In the genomic region with DNA sequence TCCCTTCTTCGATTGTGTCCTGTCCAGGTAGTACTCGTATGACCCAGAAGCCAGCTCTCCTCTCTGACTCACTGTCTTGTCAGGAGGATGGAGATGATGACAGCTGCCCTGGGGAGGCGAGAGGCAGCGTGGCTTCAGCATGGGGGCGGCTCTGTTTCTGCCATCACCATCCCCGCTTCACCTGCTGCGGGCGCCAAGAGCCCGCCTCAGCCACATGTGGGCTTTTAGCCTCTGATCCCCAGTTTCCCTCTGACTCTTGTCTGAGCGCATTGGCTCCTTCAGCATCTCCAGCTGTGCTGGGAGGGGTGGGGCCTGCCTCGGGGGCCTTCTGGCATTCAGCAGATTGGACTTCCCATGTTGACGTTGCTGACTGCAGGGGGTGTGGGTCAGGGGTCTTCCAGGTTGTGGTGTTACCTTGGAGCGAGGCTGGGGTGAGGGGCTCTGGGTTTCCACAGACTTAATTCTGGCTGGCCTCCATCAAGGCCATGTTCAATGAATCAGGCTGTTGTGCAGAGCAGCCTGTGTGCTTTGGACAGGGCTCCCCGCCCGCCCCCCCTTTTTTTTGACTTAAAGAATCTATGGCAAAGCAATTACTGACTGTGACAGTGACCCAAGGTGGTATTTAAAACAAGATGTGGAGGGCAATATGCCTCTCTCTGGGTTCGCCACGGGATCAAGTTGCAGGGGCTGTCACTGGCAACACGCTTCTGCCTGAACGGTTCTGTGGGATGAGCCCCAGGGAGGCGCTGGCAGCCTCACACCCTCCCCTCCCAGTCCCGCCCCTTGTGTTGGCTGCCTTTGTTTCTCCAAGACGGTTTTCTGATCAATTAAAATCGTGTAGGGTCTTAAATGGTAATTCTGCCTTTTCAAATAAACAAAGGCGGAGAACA, we compare ENCODE assay signal across 9 cellular contexts.
DNase-seq lines count a peak whose midpoint lies in the region; ATAC-seq and TF ChIP-seq lines count a peak whose summit lies in the region.
"Had no signal": no experiment of that assay in that cellular context is flagged by ENCODE, and none has a peak within 500 bp of the region (broad histone marks: within the 10 kb centered on the region; RNA-seq: fewer than 3 reads in every experiment).

No MANE protein-coding gene starts in this region.

- peaks cover 53% of the 10 kb centered on the region for H3K36me3 ChIP-seq in BLaER1
- no peaks in the 10 kb centered on the region for H3K36me3 ChIP-seq in HUES6 (ENCODE audit: control insufficient read depth, insufficient read depth, low read length)
- H3K36me3 ChIP-seq in psoas muscle (ENCODE audit: insufficient read depth in 1 of 2, low read depth in 1 of 2) = no peaks in the 10 kb centered on the region
- H3K36me3 ChIP-seq: uterus had no signal

- H3K4me2 ChIP-seq in BLaER1 = peak overlapping the region; percentile 94

- TF ChIP-seq CTCF in psoas muscle (IDR thresholded peaks at IDR 0.05) (no peak), omental fat pad (IDR thresholded peaks at IDR 0.05) (no peak)

- H3K4me1 ChIP-seq in BLaER1 (peaks cover 100% of the 10 kb centered on the region), HUES6 (ENCODE audit: control insufficient read depth, insufficient read depth, low read length) (peaks cover 40% of the 10 kb centered on the region), psoas muscle (peaks cover 39% of the 10 kb centered on the region)

- 53 to 77% (median 56%) methylated on average over 24 of the region's 24 CpGs for WGBS in psoas muscle, 3 donors

- peak overlapping the region; percentile 66 for H3K27ac ChIP-seq in BLaER1
- H3K27ac ChIP-seq in HUES6 (ENCODE audit: low read depth, low read length) = peak overlapping the region; percentile 61; the same call in 1 of the 2 replicates
- no peak overlapping the region for H3K27ac ChIP-seq in psoas muscle

- peak overlapping the region; percentile 49 for H3K9ac ChIP-seq in BLaER1
- H3K9ac ChIP-seq in HUES6 (ENCODE audit: low read length) = peak overlapping the region; percentile 58

- H3K9me3 Mint-ChIP-seq in activated naive CD8-positive, alpha-beta T cell treated with anti-CD3 and anti-CD28 coated beads, Interleukin-2, amount 10 ng/mL, durations not matched to agents 7 days and 5 days = no peaks in the 10 kb centered on the region

- POLR2A ChIA-PET in activated naive CD8-positive, alpha-beta T cell treated with anti-CD3 and anti-CD28 coated beads, Interleukin-2, amount 10 ng/mL, durations not matched to agents 7 days and 5 days (lab: Charles Lee) = interaction anchor here (0.6 kb wide), 1 partner anchor 71 kb away, joined by 3 read pairs; no protein-coding TSS in a partner anchor

- H3K27ac Mint-ChIP-seq in activated naive CD8-positive, alpha-beta T cell treated with anti-CD3 and anti-CD28 coated beads, Interleukin-2, amount 10 ng/mL, durations not matched to agents 7 days and 5 days = no peak overlapping the region

- H3K9me3 ChIP-seq in BLaER1 (no peaks in the 10 kb centered on the region), HUES6 (ENCODE audit: control insufficient read depth, insufficient read depth, low read depth, low read length) (no peaks in the 10 kb centered on the region), psoas muscle (no peaks in the 10 kb centered on the region)
- H3K9me3 ChIP-seq: uterus had no signal

- ATAC-seq in activated naive CD8-positive, alpha-beta T cell treated with anti-CD3 and anti-CD28 coated beads, Interleukin-2, amount 10 ng/mL, durations not matched to agents 7 days and 5 days (ENCODE audit: low read depth) = peak; percentile 38
- ATAC-seq in psoas muscle = peak; percentile 42 to 71 (median 54)
- ATAC-seq in omental fat pad (ENCODE audit: low FRiP score) = no peak
- no peak for ATAC-seq in GM19023 (IDR thresholded peaks at IDR 0.05; ENCODE audit: unreplicated experiment)

- H3K27me3 ChIP-seq in BLaER1 (no peaks in the 10 kb centered on the region), HUES6 (ENCODE audit: control insufficient read depth, insufficient read depth, low read length) (peaks cover 44% of the 10 kb centered on the region; the same call in 1 of the 2 replicates), psoas muscle (ENCODE audit: insufficient read depth in 3 of 3, low read length in 2 of 3) (no peaks in the 10 kb centered on the region)
- H3K27me3 ChIP-seq: uterus had no signal

- intact Hi-C loops in psoas muscle (cut with DNase I) = loop anchor here in 1 of 2 donors (5.0 kb wide), 1 partner anchor 225 kb away; no protein-coding TSS in a partner anchor

- H3K4me3 ChIP-seq in BLaER1 (0 out of 2 replicates have a peak overlapping the region, but pooled peaks have one; percentile 3), HUES6 (ENCODE audit: low read depth, low read length) (peak overlapping the region; percentile 41), psoas muscle (peak overlapping the region; percentile 40)

- no peaks in the 10 kb centered on the region for H3K27me3 Mint-ChIP-seq in activated naive CD8-positive, alpha-beta T cell treated with anti-CD3 and anti-CD28 coated beads, Interleukin-2, amount 10 ng/mL, durations not matched to agents 7 days and 5 days

- peaks cover 27% of the 10 kb centered on the region for H3K4me1 Mint-ChIP-seq in activated naive CD8-positive, alpha-beta T cell treated with anti-CD3 and anti-CD28 coated beads, Interleukin-2, amount 10 ng/mL, durations not matched to agents 7 days and 5 days

- no peak for DNase-seq in activated naive CD8-positive, alpha-beta T cell treated with anti-CD3 and anti-CD28 coated beads, Interleukin-2, amount 10 ng/mL, durations not matched to agents 7 days and 5 days
- DNase-seq in psoas muscle (peak in 1 of 2 donors; percentile 57), NOMO-1 treated with DMSO at 0.1 percent for 48 hours (lab: John Stamatoyannopoulos, UW; ENCODE audit: unreplicated experiment) (no peak), omental fat pad (ENCODE audit: low spot score) (no peak)
- DNase-seq in stimulated activated naive CD4-positive, alpha-beta T cell treated with Interleukin-2 at 50 U/mL for 16 hours (lab: John Stamatoyannopoulos, UW) = no peak
- DNase-seq: uterus had no signal

- H3K36me3 Mint-ChIP-seq in activated naive CD8-positive, alpha-beta T cell treated with anti-CD3 and anti-CD28 coated beads, Interleukin-2, amount 10 ng/mL, durations not matched to agents 7 days and 5 days = no peaks in the 10 kb centered on the region

- peaks cover 41% of the 10 kb centered on the region for H4K20me1 ChIP-seq in BLaER1

- H3K4me3 Mint-ChIP-seq in activated naive CD8-positive, alpha-beta T cell treated with anti-CD3 and anti-CD28 coated beads, Interleukin-2, amount 10 ng/mL, durations not matched to agents 7 days and 5 days = no peak overlapping the region

Comparison
In these comparisons a context has a peak if more than half of its experiments do, and no peak if none do; other contexts are left out.
1. ATAC-seq: peak in activated naive CD8-positive, alpha-beta T cell treated with anti-CD3 and anti-CD28 coated beads, Interleukin-2, amount 10 ng/mL, durations not matched to agents 7 days and 5 days (single experiment) and psoas muscle (4 of 4); none in omental fat pad (single experiment) and GM19023 (single experiment).
2. Peak in every context shown above with its lines, with median percentiles within 50 percentile points of each other: H3K4me3 ChIP-seq.